ENCODE assay signal across 8 cellular contexts in the genomic region with DNA sequence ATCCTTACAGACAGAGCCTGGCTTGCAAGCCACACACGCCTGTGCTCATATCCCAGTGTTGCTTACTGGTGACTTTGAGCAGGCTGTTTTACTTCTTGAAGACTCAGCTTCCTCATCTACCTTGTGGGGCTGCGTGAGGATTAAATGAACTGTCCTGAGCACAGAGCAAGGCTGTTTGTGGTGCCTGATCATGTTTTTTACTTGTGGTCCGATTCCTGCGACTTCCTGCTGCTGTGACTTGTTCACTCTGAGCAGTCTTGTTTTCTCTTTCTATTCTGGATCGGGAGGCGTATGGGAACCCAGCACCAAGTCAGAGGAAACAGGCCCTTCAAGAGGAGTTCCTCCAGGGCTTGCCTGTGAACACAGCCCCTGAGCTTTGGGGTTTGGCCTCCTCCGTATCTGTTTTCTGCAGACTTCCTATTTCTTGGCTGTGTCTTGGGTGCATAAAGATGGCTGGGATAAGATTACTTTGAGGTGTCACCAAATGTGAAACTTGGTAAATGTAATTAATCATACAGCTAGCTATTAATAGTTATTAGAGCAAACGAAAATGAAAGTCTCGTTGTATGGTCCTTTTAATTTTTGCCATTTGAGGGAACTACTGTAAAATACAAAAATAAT.
DNase-seq lines count a peak whose midpoint lies in the region; ATAC-seq and TF ChIP-seq lines count a peak whose summit lies in the region.

No MANE protein-coding gene starts in this region.

- no peak overlapping the region for H3K4me2 ChIP-seq in hepatocyte

- H3K79me2 ChIP-seq in hepatocyte = peaks cover 4% of the 10 kb centered on the region

- WGBS in psoas muscle, 3 donors = 28 to 51% (median 33%) methylated on average over 9 of the region's 9 CpGs
- 94% methylated on average over 9 of the region's 9 CpGs for WGBS in hepatocyte (ENCODE audit: low lambda C conversion rate, missing lambda C conversion rate)

- H3K27ac ChIP-seq in psoas muscle (peak overlapping the region; percentile 64), RWPE1 (no peak overlapping the region), hepatocyte (no peak overlapping the region)

- CTCF ChIA-PET in RWPE1 (lab: Yijun Ruan, JAX) = interaction anchor here (0.9 kb wide), 1 partner anchor 11 kb away, joined by 3 read pairs; no protein-coding TSS in a partner anchor

- no peaks in the 10 kb centered on the region for H3K27me3 ChIP-seq in psoas muscle (ENCODE audit: insufficient read depth in 3 of 3, low read length in 2 of 3)
- no peaks in the 10 kb centered on the region for H3K27me3 ChIP-seq in hepatocyte

- H2AFZ ChIP-seq in hepatocyte = no peak overlapping the region

- no peaks in the 10 kb centered on the region for H3K9me3 ChIP-seq in psoas muscle
- H3K9me3 ChIP-seq in hepatocyte (ENCODE audit: low read depth) = no peaks in the 10 kb centered on the region

- H3K4me3 ChIP-seq in psoas muscle (peak overlapping the region; percentile 52), hepatocyte (no peak overlapping the region)

- no peak for TF ChIP-seq CTCF in psoas muscle (IDR thresholded peaks at IDR 0.05)
- TF ChIP-seq CTCF in RWPE1 (conservative IDR thresholded peaks at IDR 0.05; ENCODE audit: low read depth) = no peak
- no peak for TF ChIP-seq CTCF in hepatocyte (IDR thresholded peaks at IDR 0.05; ENCODE audit: poor library complexity)

- no peaks in the 10 kb centered on the region for H3K9me2 ChIP-seq in hepatocyte (replicated peaks; ENCODE audit: insufficient read depth)

- POLR2A ChIA-PET in RWPE1 (lab: Yijun Ruan, JAX; ENCODE audit: low non-redundant PET) = no interaction called here

- no peaks in the 10 kb centered on the region for H4K20me1 ChIP-seq in hepatocyte (ENCODE audit: insufficient read depth, poor library complexity, severe bottlenecking)

- peaks cover 0 to 22% of the 10 kb centered on the region in 2 donors for H3K36me3 ChIP-seq in psoas muscle (ENCODE audit: insufficient read depth in 1 of 2, low read depth in 1 of 2)
- peaks cover 7% of the 10 kb centered on the region for H3K36me3 ChIP-seq in hepatocyte (replicated peaks; ENCODE audit: insufficient read depth, low read depth)

- ATAC-seq in GM19397 (IDR thresholded peaks at IDR 0.05; ENCODE audit: unreplicated experiment) = peak; percentile 60
- ATAC-seq in HG03442 (IDR thresholded peaks at IDR 0.05; ENCODE audit: unreplicated experiment) = peak; percentile 56
- ATAC-seq in psoas muscle = peak; percentile 49 to 70 (median 58)

- DNase-seq in G401 (ENCODE audit: low spot score) = peak; percentile 31
- no peak for DNase-seq in psoas muscle
- no peak for DNase-seq in RWPE1 (ENCODE audit: low spot score)
- DNase-seq in hepatocyte (ENCODE audit: low spot score) = no peak
- no peak for DNase-seq in superior temporal gyrus (ENCODE audit: extremely low spot score)

- H3K36me3 Mint-ChIP-seq in dendritic cell treated with granulocyte-macrophage colony-stimulating factor and Interleukin-4, amounts not matched to agents 40 ng/mL and 50 ng/mL, for 4 days (ENCODE audit: low read depth) = peaks cover 66% of the 10 kb centered on the region

- intact Hi-C loops in dendritic cell treated with granulocyte-macrophage colony-stimulating factor and Interleukin-4, amounts not matched to agents 40 ng/mL and 50 ng/mL, for 4 days (cut with micrococcal nuclease) = no loop called here
- intact Hi-C loops in psoas muscle (cut with DNase I) = loop anchor here in 1 of 2 donors (10.0 kb wide), 1 partner anchor 120 kb away; no protein-coding TSS in a partner anchor

- peak overlapping the region; percentile 63 for H3K4me3 Mint-ChIP-seq in dendritic cell treated with granulocyte-macrophage colony-stimulating factor and Interleukin-4, amounts not matched to agents 40 ng/mL and 50 ng/mL, for 4 days

- H3K9me3 Mint-ChIP-seq in dendritic cell treated with granulocyte-macrophage colony-stimulating factor and Interleukin-4, amounts not matched to agents 40 ng/mL and 50 ng/mL, for 4 days = peaks cover 8% of the 10 kb centered on the region

- peak overlapping the region; percentile 84 for H3K27ac Mint-ChIP-seq in dendritic cell treated with granulocyte-macrophage colony-stimulating factor and Interleukin-4, amounts not matched to agents 40 ng/mL and 50 ng/mL, for 4 days

- H3K4me1 ChIP-seq in psoas muscle = peaks cover 30% of the 10 kb centered on the region
- no peaks in the 10 kb centered on the region for H3K4me1 ChIP-seq in hepatocyte (ENCODE audit: insufficient read depth)

- no peaks in the 10 kb centered on the region for H3K27me3 Mint-ChIP-seq in dendritic cell treated with granulocyte-macrophage colony-stimulating factor and Interleukin-4, amounts not matched to agents 40 ng/mL and 50 ng/mL, for 4 days

- peaks cover 54% of the 10 kb centered on the region for H3K4me1 Mint-ChIP-seq in dendritic cell treated with granulocyte-macrophage colony-stimulating factor and Interleukin-4, amounts not matched to agents 40 ng/mL and 50 ng/mL, for 4 days (ENCODE audit: low read depth)

- in situ Hi-C loops in G401 (cut with HindIII; ENCODE audit: low sequenced_read_pairs) = no loop called here
